23 cellular contexts compared by ENCODE assay signal in the genomic region with DNA sequence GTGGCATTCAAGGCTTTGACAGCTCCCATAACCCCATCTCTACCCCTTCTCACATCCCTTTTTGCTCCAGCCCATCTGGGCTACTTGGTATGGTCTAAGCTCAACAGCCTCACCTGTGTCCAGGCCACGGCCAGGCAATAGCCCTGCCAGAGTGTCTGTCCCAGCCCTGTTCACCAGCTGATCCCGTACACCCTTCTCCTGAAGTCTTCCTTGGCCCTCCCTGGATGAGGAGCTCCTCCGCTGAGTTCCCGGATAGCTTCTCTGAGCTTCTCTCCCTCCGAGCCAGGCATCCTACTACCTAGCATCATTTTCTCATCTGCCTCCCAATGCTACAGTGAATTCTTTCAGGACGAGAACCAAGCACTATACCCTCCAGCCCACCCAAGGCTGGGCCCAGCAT.
"Had no signal": no experiment of that assay in that cellular context is flagged by ENCODE, and none has a peak within 500 bp of the region (broad histone marks: within the 10 kb centered on the region; RNA-seq: fewer than 3 reads in every experiment).

No MANE protein-coding gene starts in this region.

- H3K27ac ChIP-seq: PC-9 had no signal

- H2AFZ ChIP-seq: PC-9 had no signal

- H3K27me3 Mint-ChIP-seq: activated CD4-positive, alpha-beta memory T cell treated with anti-CD3 and anti-CD28 coated beads, Interleukin-2, amount 10 ng/mL, durations not matched to agents 7 days and 5 days; activated naive CD4-positive, alpha-beta T cell treated with anti-CD3 and anti-CD28 coated beads, Interleukin-2, amount 10 ng/mL, durations not matched to agents 7 days and 5 days; activated naive CD8-positive, alpha-beta T cell treated with anti-CD3 and anti-CD28 coated beads for 36 hours; activated T-helper 17 cell treated with anti-CD3 and anti-CD28 coated beads, Interleukin-2, amount 50 U/mL, for 72 hours; central memory CD8-positive, alpha-beta T cell; T-cell had no signal

- DNase-seq: activated CD4-positive, alpha-beta memory T cell treated with anti-CD3 and anti-CD28 coated beads, Interleukin-2, amount 10 ng/mL, durations not matched to agents 7 days and 5 days; activated CD4-positive, alpha-beta T cell treated with anti-CD3 and anti-CD28 coated beads, Interleukin-2, amount 50 U/mL, for 1 hour; activated CD4-positive, CD25-positive, alpha-beta regulatory T cell; activated gamma-delta T cell treated with Interleukin-2 at 50 U/mL for 16 hours; activated naive CD4-positive, alpha-beta T cell treated with anti-CD3 and anti-CD28 coated beads, Interleukin-2, amount 10 ng/mL, durations not matched to agents 7 days and 5 days; activated naive CD8-positive, alpha-beta T cell treated with anti-CD3 and anti-CD28 coated beads for 36 hours; activated T-cell treated with anti-CD3 and anti-CD28 coated beads for 4 hours; activated T-cell treated with anti-CD3 and anti-CD28 coated beads, Interleukin-2, amount 50 U/mL, for 48 hours; Kasumi-1; KBM-7; NCI-H1105 treated with DMSO at 0.1 percent for 48 hours; NCI-H1436 treated with DMSO at 0.1 percent for 48 hours; NCI-H187; NCI-H2081 treated with DMSO at 0.1 percent for 48 hours; NCI-H446; NCI-H524; PC-9; SIG-M5; T-cell; T-helper 2 cell; T1000 had no signal

- H3K36me3 Mint-ChIP-seq: activated naive CD4-positive, alpha-beta T cell treated with anti-CD3 and anti-CD28 coated beads, Interleukin-2, amount 10 ng/mL, durations not matched to agents 7 days and 5 days; activated naive CD8-positive, alpha-beta T cell treated with anti-CD3 and anti-CD28 coated beads for 36 hours had no signal

- H3K4me3 Mint-ChIP-seq: activated CD4-positive, alpha-beta memory T cell treated with anti-CD3 and anti-CD28 coated beads, Interleukin-2, amount 10 ng/mL, durations not matched to agents 7 days and 5 days; activated naive CD4-positive, alpha-beta T cell treated with anti-CD3 and anti-CD28 coated beads, Interleukin-2, amount 10 ng/mL, durations not matched to agents 7 days and 5 days; activated naive CD8-positive, alpha-beta T cell treated with anti-CD3 and anti-CD28 coated beads for 36 hours; activated T-helper 17 cell treated with anti-CD3 and anti-CD28 coated beads, Interleukin-2, amount 50 U/mL, for 72 hours; central memory CD8-positive, alpha-beta T cell; T-cell had no signal

- H3K9me3 Mint-ChIP-seq: activated CD4-positive, alpha-beta memory T cell treated with anti-CD3 and anti-CD28 coated beads, Interleukin-2, amount 10 ng/mL, durations not matched to agents 7 days and 5 days; activated naive CD4-positive, alpha-beta T cell treated with anti-CD3 and anti-CD28 coated beads, Interleukin-2, amount 10 ng/mL, durations not matched to agents 7 days and 5 days; activated naive CD8-positive, alpha-beta T cell treated with anti-CD3 and anti-CD28 coated beads for 36 hours; activated T-helper 17 cell treated with anti-CD3 and anti-CD28 coated beads, Interleukin-2, amount 50 U/mL, for 72 hours; central memory CD8-positive, alpha-beta T cell; T-cell had no signal

- H3K27ac Mint-ChIP-seq: activated CD4-positive, alpha-beta memory T cell treated with anti-CD3 and anti-CD28 coated beads, Interleukin-2, amount 10 ng/mL, durations not matched to agents 7 days and 5 days; activated naive CD4-positive, alpha-beta T cell treated with anti-CD3 and anti-CD28 coated beads, Interleukin-2, amount 10 ng/mL, durations not matched to agents 7 days and 5 days; activated naive CD8-positive, alpha-beta T cell treated with anti-CD3 and anti-CD28 coated beads for 36 hours; activated T-helper 17 cell treated with anti-CD3 and anti-CD28 coated beads, Interleukin-2, amount 50 U/mL, for 72 hours; T-cell had no signal

- H3K4me1 Mint-ChIP-seq: activated CD4-positive, alpha-beta memory T cell treated with anti-CD3 and anti-CD28 coated beads, Interleukin-2, amount 10 ng/mL, durations not matched to agents 7 days and 5 days; activated naive CD4-positive, alpha-beta T cell treated with anti-CD3 and anti-CD28 coated beads, Interleukin-2, amount 10 ng/mL, durations not matched to agents 7 days and 5 days; activated naive CD8-positive, alpha-beta T cell treated with anti-CD3 and anti-CD28 coated beads for 36 hours; activated T-helper 17 cell treated with anti-CD3 and anti-CD28 coated beads, Interleukin-2, amount 50 U/mL, for 72 hours; central memory CD8-positive, alpha-beta T cell; T-cell had no signal

- H3K4me3 ChIP-seq: PC-9 had no signal

- ATAC-seq: activated T-helper 17 cell treated with anti-CD3 and anti-CD28 coated beads, Interleukin-2, amount 50 U/mL, for 72 hours; T-cell had no signal

- H3K4me2 ChIP-seq: PC-9 had no signal
